Comparison of ENCODE assay signal across 26 cellular contexts in genomic region chr22:28500005-28500404, GRCh38.
"Had no signal": no experiment of that assay in that cellular context is flagged by ENCODE, and none has a peak within 500 bp of the region (broad histone marks: within the 10 kb centered on the region; RNA-seq: fewer than 3 reads in every experiment).

No MANE protein-coding gene starts in this region.

- H3K4me1 ChIP-seq: neural progenitor cell, parathyroid adenoma, psoas muscle, right lobe of liver, suprapubic skin, testis, tibial artery, transverse colon, upper lobe of right lung, uterus had no signal

- H3K79me2 ChIP-seq: parathyroid adenoma had no signal

- DNase-seq: natural killer cell; occipital lobe; ovary; posterior cingulate gyrus; psoas muscle; right cardiac atrium; right lobe of liver; sigmoid colon; small intestine; stimulated activated CD4-positive, alpha-beta T cell treated with anti-CD3 and anti-CD28 coated beads, Interleukin-15, amount 100 ng/mL, for 24 hours; stimulated activated CD4-positive, alpha-beta T cell treated with anti-CD3 and anti-CD28 coated beads, Interleukin-4, amount 100 ng/mL, for 1 hour; stimulated activated CD4-positive, alpha-beta T cell treated with anti-CD3 and anti-CD28 coated beads, Interleukin-4, amount 100 ng/mL, for 4 hours; stimulated activated CD8-positive, alpha-beta memory T cell treated with anti-CD3 and anti-CD28 coated beads, Interleukin-4, amount 100 ng/mL, for 48 hours; stimulated activated naive CD4-positive, alpha-beta T cell; stimulated activated naive CD8-positive, alpha-beta T cell treated with anti-CD3 and anti-CD28 coated beads, Interleukin-15, amount 100 ng/mL, for 72 hours; stimulated activated naive CD8-positive, alpha-beta T cell treated with anti-CD3 and anti-CD28 coated beads, Interleukin-15, Interleukin-2, amounts not matched to agents 100 U/mL and 50 U/mL, for 24 hours; substantia nigra; testis; tibial artery; transverse colon; upper lobe of right lung; uterus had no signal

- ATAC-seq: natural killer cell; psoas muscle; right cardiac atrium; right lobe of liver; stimulated activated memory B cell treated with anti-CD40 and anti-IgM and Interleukin-4, amounts not matched to agents 10 μg/mL and 1 μg/mL and 100 μg/mL, for 72 hours; stimulated activated naive CD8-positive, alpha-beta T cell treated with anti-CD3 and anti-CD28 coated beads, Interleukin-15, amount 100 ng/mL, for 72 hours; stimulated activated naive CD8-positive, alpha-beta T cell treated with anti-CD3 and anti-CD28 coated beads, Interleukin-15, Interleukin-2, amounts not matched to agents 100 U/mL and 50 U/mL, for 24 hours; upper lobe of right lung had no signal

- H3K4me3 ChIP-seq: neural progenitor cell, ovary, psoas muscle, right lobe of liver, sigmoid colon, suprapubic skin, testis, tibial artery, transverse colon, upper lobe of right lung, uterus had no signal

- H3K27ac ChIP-seq: neural progenitor cell, ovary, parathyroid adenoma, psoas muscle, right lobe of liver, sigmoid colon, suprapubic skin, testis, tibial artery, transverse colon, upper lobe of right lung, uterus had no signal

- H3K27me3 ChIP-seq: neural progenitor cell, ovary, right lobe of liver, sigmoid colon, suprapubic skin, testis, tibial artery, transverse colon, upper lobe of right lung, uterus had no signal

- H3K9me3 ChIP-seq: ovary, psoas muscle, right lobe of liver, sigmoid colon, suprapubic skin, testis, tibial artery, transverse colon, upper lobe of right lung, uterus had no signal

- FAIRE-seq: small intestine had no signal

- H3K9ac ChIP-seq: neural progenitor cell, parathyroid adenoma had no signal

- H3K36me3 ChIP-seq: neural progenitor cell, ovary, right lobe of liver, sigmoid colon, suprapubic skin, tibial artery, transverse colon, upper lobe of right lung, uterus had no signal

- H3K4me2 ChIP-seq: neural progenitor cell had no signal

- H2AFZ ChIP-seq: neural progenitor cell, parathyroid adenoma had no signal
